In genomic region chr6:159778542-159778941, GRCh38 we compare ENCODE assay signal across 25 cellular contexts. TPM values are rescaled to one million over a fixed set of nuclear protein-coding genes. Genes with fewer than 3 reads are reported as not detected.
A peak's percentile ranks its signal among the peaks of the same experiment; 100 is the strongest.
DNase-seq lines count a peak whose midpoint lies in the region; ATAC-seq and TF ChIP-seq lines count a peak whose summit lies in the region.
"Had no signal": no experiment of that assay in that cellular context is flagged by ENCODE, and none has a peak within 500 bp of the region (broad histone marks: within the 10 kb centered on the region; RNA-seq: fewer than 3 reads in every experiment).

No MANE protein-coding gene starts in this region.

- peaks cover 30% of the 10 kb centered on the region; the same call in 1 of the 2 replicates for H3K79me2 ChIP-seq in OCI-LY7 (ENCODE audit: insufficient read depth, low read depth, low read length)
- H3K79me2 ChIP-seq in mammary epithelial cell (ENCODE audit: insufficient read depth, low read length): peaks cover 31% of the 10 kb centered on the region

- TSS peak; percentile 53 for BruUV-seq in Caco-2 (replicated peaks; lab: Mats Ljungman, UMichigan)
- BruUV-seq in OCI-LY7 (replicated peaks; lab: Mats Ljungman, UMichigan): TSS peak; percentile 68
- BruUV-seq in mammary epithelial cell (replicated peaks; lab: Mats Ljungman, UMichigan): TSS peak; percentile 90

- H3K27me3 ChIP-seq in Caco-2 (replicated peaks; ENCODE audit: control insufficient read depth, insufficient read depth, low read length): no peaks in the 10 kb centered on the region
- H3K27me3 ChIP-seq in mammary epithelial cell (ENCODE audit: insufficient read depth, low read length): no peaks in the 10 kb centered on the region
- H3K27me3 ChIP-seq: foreskin keratinocyte, heart right ventricle, upper lobe of right lung had no signal

- no peaks in the 10 kb centered on the region for H3K9me2 ChIP-seq in OCI-LY7 (ENCODE audit: insufficient read depth, low read length)

- H3K4me1 Mint-ChIP-seq in Caco-2 (ENCODE audit: low read depth, unreplicated experiment) (peaks cover 7% of the 10 kb centered on the region), natural killer cell (peaks cover 14 to 15% of the 10 kb centered on the region in 2 donors)

- no peaks in the 10 kb centered on the region for H3K9me3 ChIP-seq in Caco-2
- H3K9me3 ChIP-seq in OCI-LY7 (ENCODE audit: low read length): no peaks in the 10 kb centered on the region
- no peaks in the 10 kb centered on the region for H3K9me3 ChIP-seq in mammary epithelial cell (replicated peaks; ENCODE audit: insufficient read depth, low read length)
- H3K9me3 ChIP-seq: heart right ventricle, upper lobe of right lung had no signal

- H3K4me2 ChIP-seq in OCI-LY7 (ENCODE audit: low read length): no peak overlapping the region
- H3K4me2 ChIP-seq in mammary epithelial cell (ENCODE audit: insufficient read depth, low read depth, low read length): no peak overlapping the region

- H3K36me3 Mint-ChIP-seq in Caco-2 (ENCODE audit: insufficient read depth, unreplicated experiment): peaks cover 89% of the 10 kb centered on the region
- peaks cover 35% of the 10 kb centered on the region for H3K36me3 Mint-ChIP-seq in natural killer cell

- H3K4me3 ChIP-seq in Caco-2 (ENCODE audit: low read depth, low read length): no peak overlapping the region
- H3K4me3 ChIP-seq in OCI-LY7 (ENCODE audit: low read depth, low read length, poor library complexity, severe bottlenecking): no peak overlapping the region
- no peak overlapping the region for H3K4me3 ChIP-seq in mammary epithelial cell (replicated peaks in 1 of 3; ENCODE audit: insufficient read depth in 1 of 3, low read depth in 2 of 3, low read length in 3 of 3)
- H3K4me3 ChIP-seq: heart right ventricle, upper lobe of right lung had no signal

- H2AFZ ChIP-seq in OCI-LY7 (ENCODE audit: low read length) (no peak overlapping the region), mammary epithelial cell (ENCODE audit: low read depth, low read length) (no peak overlapping the region)

- intact Hi-C loops in Caco-2 (cut with micrococcal nuclease; ENCODE audit: unreplicated experiment): no loop called here
- intact Hi-C loops in OCI-LY7 (cut with micrococcal nuclease; ENCODE audit: unreplicated experiment): no loop called here
- intact Hi-C loops in mammary epithelial cell (cut with micrococcal nuclease): no loop called here
- intact Hi-C loops in natural killer cell (cut with micrococcal nuclease): no loop called here
- intact Hi-C loops in cardiac septum (cut with DNase I): no loop called here

- peaks cover 3% of the 10 kb centered on the region; the same call in 1 of the 2 replicates for H3K36me3 ChIP-seq in Caco-2 (ENCODE audit: control insufficient read depth, insufficient read depth, low read length)
- peaks cover 100% of the 10 kb centered on the region for H3K36me3 ChIP-seq in OCI-LY7 (ENCODE audit: insufficient read depth, low read length)
- H3K36me3 ChIP-seq in mammary epithelial cell (ENCODE audit: insufficient read depth, low read length): peaks cover 63% of the 10 kb centered on the region

- H4K20me1 ChIP-seq in OCI-LY7 (ENCODE audit: insufficient read depth, low read length) (peaks cover 33% of the 10 kb centered on the region), mammary epithelial cell (ENCODE audit: insufficient read depth, low read length) (no peaks in the 10 kb centered on the region)

- WGBS in mammary epithelial cell (ENCODE audit: low coverage, missing lambda C conversion rate): 43% methylated on average over 3 of the region's 3 CpGs

- H3K9me3 Mint-ChIP-seq in Caco-2 (ENCODE audit: unreplicated experiment) (no peaks in the 10 kb centered on the region), natural killer cell (no peaks in the 10 kb centered on the region)
- H3K9me3 Mint-ChIP-seq: activated naive CD4-positive, alpha-beta T cell treated with anti-CD3 and anti-CD28 coated beads for 36 hours; activated T-helper 1 cell treated with anti-CD3 and anti-CD28 coated beads, Interleukin-12 subunit alpha, Interleukin-12 subunit beta, Interleukin-2, Interleukin-4 antibody, amounts not matched to agents 30 ng/mL and 10 ng/mL and 1 ng/mL, durations not matched to agents 14 hours and 24 hours and 36 hours; stimulated activated naive B cell treated with anti-CD40 and anti-IgM and Interleukin-4, amounts not matched to agents 10 μg/mL and 1 μg/mL and 100 μg/mL, for 72 hours; T-cell had no signal

- H3K4me3 Mint-ChIP-seq in Caco-2 (ENCODE audit: unreplicated experiment) (no peak overlapping the region), natural killer cell (no peak overlapping the region)
- H3K4me3 Mint-ChIP-seq: activated naive CD4-positive, alpha-beta T cell treated with anti-CD3 and anti-CD28 coated beads for 36 hours; activated T-helper 1 cell treated with anti-CD3 and anti-CD28 coated beads, Interleukin-12 subunit alpha, Interleukin-12 subunit beta, Interleukin-2, Interleukin-4 antibody, amounts not matched to agents 30 ng/mL and 10 ng/mL and 1 ng/mL, durations not matched to agents 14 hours and 24 hours and 36 hours; stimulated activated naive B cell treated with anti-CD40 and anti-IgM and Interleukin-4, amounts not matched to agents 10 μg/mL and 1 μg/mL and 100 μg/mL, for 72 hours; T-cell had no signal

- H3K27ac Mint-ChIP-seq in Caco-2 (ENCODE audit: unreplicated experiment): no peak overlapping the region
- peak overlapping the region; percentile 50 to 62 for H3K27ac Mint-ChIP-seq in natural killer cell
- H3K27ac Mint-ChIP-seq: activated naive CD4-positive, alpha-beta T cell treated with anti-CD3 and anti-CD28 coated beads for 36 hours; activated T-helper 1 cell treated with anti-CD3 and anti-CD28 coated beads, Interleukin-12 subunit alpha, Interleukin-12 subunit beta, Interleukin-2, Interleukin-4 antibody, amounts not matched to agents 30 ng/mL and 10 ng/mL and 1 ng/mL, durations not matched to agents 14 hours and 24 hours and 36 hours; stimulated activated naive B cell treated with anti-CD40 and anti-IgM and Interleukin-4, amounts not matched to agents 10 μg/mL and 1 μg/mL and 100 μg/mL, for 72 hours had no signal

- POLR2A ChIA-PET in Caco-2 (lab: Charles Lee) (no interaction called here), OCI-LY7 (lab: Charles Lee) (no interaction called here)

- in situ Hi-C loops in mammary epithelial cell (cut with MboI; ENCODE audit: low sequenced_read_pairs in 2 of 2): no loop called here

- dilution Hi-C loops in mammary epithelial cell (cut with HindIII; ENCODE audit: low sequenced_read_pairs): no loop called here

- DNase-seq in Caco-2: peak in 1 of 2 experiments; percentile 13
- no peak for DNase-seq in OCI-LY7 (ENCODE audit: low spot score)
- DNase-seq in mammary epithelial cell: no peak
- DNase-seq in natural killer cell: no peak
- no peak for DNase-seq in cardiac septum (ENCODE audit: low spot score)
- DNase-seq in OCI-M1 (lab: John Stamatoyannopoulos, UW): no peak
- DNase-seq: activated CD4-positive, alpha-beta T cell treated with anti-CD3 and anti-CD28 coated beads for 1 hour; activated naive CD4-positive, alpha-beta T cell treated with anti-CD3 and anti-CD28 coated beads for 36 hours; amygdala; cortex of kidney; DMS 273 treated with DMSO at 0.1 percent for 48 hours; foreskin keratinocyte; heart right ventricle; kidney glomerular epithelial cell; NCI-H1436; NCI-H510A; stimulated activated CD4-positive, alpha-beta T cell treated with anti-CD3 and anti-CD28 coated beads, Interleukin-4, amount 100 ng/mL, for 4 hours; stimulated activated naive B cell treated with anti-CD40 and anti-IgM and Interleukin-4, amounts not matched to agents 10 μg/mL and 1 μg/mL and 100 μg/mL, for 72 hours; T-cell; upper lobe of right lung had no signal

- CTCF ChIA-PET in Caco-2 (lab: Charles Lee): no interaction called here
- CTCF ChIA-PET in OCI-LY7 (lab: Charles Lee; ENCODE audit: unreplicated experiment): no interaction called here
- CTCF ChIA-PET in mammary epithelial cell (lab: Charles Lee; ENCODE audit: low non-redundant PET): no interaction called here

- H3K27ac ChIP-seq in OCI-LY7 (ENCODE audit: low read depth, low read length, poor library complexity, severe bottlenecking) (no peak overlapping the region), mammary epithelial cell (ENCODE audit: insufficient read depth, low read depth, low read length) (no peak overlapping the region)
- H3K27ac ChIP-seq: foreskin keratinocyte, heart right ventricle, upper lobe of right lung had no signal

- H3K27me3 Mint-ChIP-seq in Caco-2 (ENCODE audit: insufficient read depth, unreplicated experiment): no peaks in the 10 kb centered on the region
- H3K27me3 Mint-ChIP-seq in natural killer cell (ENCODE audit: low read depth in 2 of 2): no peaks in the 10 kb centered on the region
- H3K27me3 Mint-ChIP-seq: stimulated activated naive B cell treated with anti-CD40 and anti-IgM and Interleukin-4, amounts not matched to agents 10 μg/mL and 1 μg/mL and 100 μg/mL, for 72 hours; T-cell had no signal

- H3K9ac ChIP-seq in mammary epithelial cell (ENCODE audit: insufficient read depth, low read length): no peak overlapping the region

- H3K4me1 ChIP-seq in Caco-2 (0 out of 2 replicates have a peak, but pooled peaks cover 6% of the 10 kb centered on the region), OCI-LY7 (ENCODE audit: insufficient read depth, low read length, poor library complexity, severe bottlenecking) (no peaks in the 10 kb centered on the region), mammary epithelial cell (ENCODE audit: insufficient read depth, low read length) (no peaks in the 10 kb centered on the region)
- H3K4me1 ChIP-seq: foreskin keratinocyte, heart right ventricle, upper lobe of right lung had no signal

- TF ChIP-seq CTCF in Caco-2 (IDR thresholded peaks at IDR 0.05; ENCODE audit: insufficient read depth in 1 of 2, low read depth in 1 of 2, low read length in 1 of 2, severe bottlenecking in 1 of 2, unreplicated experiment in 1 of 2) (no peak), OCI-LY7 (conservative IDR thresholded peaks at IDR 0.05; ENCODE audit: low read length) (no peak), mammary epithelial cell (conservative IDR thresholded peaks at IDR 0.05 in 1 of 2, IDR thresholded peaks at IDR 0.05 in 1 of 2; ENCODE audit: extremely low read depth in 1 of 2, insufficient read depth in 1 of 2, low read depth in 1 of 2, low read length in 2 of 2) (no peak), natural killer cell (IDR thresholded peaks at IDR 0.05) (no peak)

- ATAC-seq in natural killer cell: no peak
- no peak for ATAC-seq in HG02884 (IDR thresholded peaks at IDR 0.05; ENCODE audit: unreplicated experiment)
- ATAC-seq: esophagus mucosa; foreskin keratinocyte; heart right ventricle; stimulated activated naive B cell treated with anti-CD40 and anti-IgM and Interleukin-4, amounts not matched to agents 10 μg/mL and 1 μg/mL and 100 μg/mL, for 72 hours; T-cell; upper lobe of right lung had no signal

RNA-seq across cellular contexts. Expression of gene TCP1, which starts 10.9 kb away (rescaled TPM):
- total RNA-seq in Caco-2 (2022) (286 and 333 TPM in 2 replicates), OCI-LY7 (2022) (340 and 386 TPM in 2 replicates), mammary epithelial cell (100 to 1,000 TPM; 186 to 243 TPM), natural killer cell (100 to 1,000 TPM; 192 to 230 (median 218) TPM), cardiac septum (130 TPM)
- 319 and 321 TPM in 2 replicates for total RNA-seq in OCI-LY7 (2014; rRNA removed; shearing (Covaris generic))
- polyA plus RNA-seq in mammary epithelial cell: 159 TPM
- polyA minus RNA-seq in mammary epithelial cell: 334 TPM

RNA-seq across cellular contexts. Expression of gene MRPL18, which starts 11.7 kb away (rescaled TPM):
- total RNA-seq in Caco-2 (2022) (71.1 and 81.0 TPM in 2 replicates), OCI-LY7 (2022) (102 and 117 TPM in 2 replicates), mammary epithelial cell (10 to 100 TPM; 58.0 to 83.2 TPM), natural killer cell (10 to 100 TPM; 22.3 to 29.6 (median 22.6) TPM), cardiac septum (53.1 TPM)
- 128 and 147 TPM in 2 replicates for total RNA-seq in OCI-LY7 (2014; rRNA removed; shearing (Covaris generic))
- 91.0 TPM for polyA plus RNA-seq in mammary epithelial cell
- polyA minus RNA-seq in mammary epithelial cell: 97.8 TPM

RNA-seq across cellular contexts. Expression of gene ACAT2, which starts 16.7 kb away (rescaled TPM):
- 122 and 131 TPM in 2 replicates for total RNA-seq in Caco-2 (2022)
- total RNA-seq in OCI-LY7 (2014; rRNA removed; shearing (Covaris generic)): 39.4 and 42.4 TPM in 2 replicates
- total RNA-seq in OCI-LY7 (2022): 90.1 and 110 TPM in 2 replicates
- 100 to 1,000 TPM in 1 of 2 donors, 10 to 100 TPM in 1; 39.3 to 235 TPM for total RNA-seq in mammary epithelial cell
- polyA plus RNA-seq in mammary epithelial cell: 102 TPM
- 81.8 TPM for polyA minus RNA-seq in mammary epithelial cell
- total RNA-seq in natural killer cell: 10 to 100 TPM; 21.7 to 31.7 (median 26.5) TPM
- 8.7 TPM for total RNA-seq in cardiac septum

RNA-seq across cellular contexts. Expression of gene PNLDC1, which starts 21.5 kb away (rescaled TPM):
- total RNA-seq in Caco-2 (2022) (0.26 and 0.32 TPM in 2 replicates), OCI-LY7 (2022) (not detected in 2 replicates), mammary epithelial cell (under 1 TPM in 1 of 2 donors, not detected in 1; 0.33 TPM), natural killer cell (under 1 TPM in 1 of 3 donors, not detected in 2; 0.19 TPM), cardiac septum (not detected)
- total RNA-seq in OCI-LY7 (2014; rRNA removed; shearing (Covaris generic)): not detected in 2 replicates
- not detected for polyA plus RNA-seq in mammary epithelial cell
- not detected for polyA minus RNA-seq in mammary epithelial cell
- total RNA-seq: esophagus mucosa, lung microvascular endothelial cell, pulmonary artery endothelial cell had no signal

RNA-seq across cellular contexts. Expression of gene WTAP, which starts 51.2 kb away (rescaled TPM):
- total RNA-seq in Caco-2 (2022): 109 and 114 TPM in 2 replicates
- 93.3 and 99.3 TPM in 2 replicates for total RNA-seq in OCI-LY7 (2014; rRNA removed; shearing (Covaris generic))
- total RNA-seq in OCI-LY7 (2022): 115 and 117 TPM in 2 replicates
- 10 to 100 TPM; 64.5 to 92.0 TPM for total RNA-seq in mammary epithelial cell
- 22.3 TPM for polyA plus RNA-seq in mammary epithelial cell
- polyA minus RNA-seq in mammary epithelial cell: 34.2 TPM
- 100 to 1,000 TPM; 141 to 167 (median 164) TPM for total RNA-seq in natural killer cell
- 49.4 TPM for total RNA-seq in cardiac septum
